In genomic region chr4:82201303-82201702, GRCh38 we compare ENCODE assay signal across 12 cellular contexts.
DNase-seq lines count a peak whose midpoint lies in the region; ATAC-seq and TF ChIP-seq lines count a peak whose summit lies in the region.
"Had no signal": no experiment of that assay in that cellular context is flagged by ENCODE, and none has a peak within 500 bp of the region (broad histone marks: within the 10 kb centered on the region; RNA-seq: fewer than 3 reads in every experiment).

No MANE protein-coding gene starts in this region.

- H3K4me1 Mint-ChIP-seq in activated CD4-positive, alpha-beta T cell treated with anti-CD3 and anti-CD28 coated beads, Interleukin-2, amount 10 ng/mL, durations not matched to agents 7 days and 5 days: peaks cover 3% of the 10 kb centered on the region
- peaks cover 0 to 10% (median 3%) of the 10 kb centered on the region in 4 donors for H3K4me1 Mint-ChIP-seq in CD4-positive, alpha-beta memory T cell

- no peak overlapping the region for H3K27ac ChIP-seq in CD4-positive, alpha-beta memory T cell (ENCODE audit: low read depth, low read length)
- H3K27ac ChIP-seq in gastroesophageal sphincter: no peak overlapping the region
- H3K27ac ChIP-seq: upper lobe of left lung had no signal

- H3K27me3 ChIP-seq in CD4-positive, alpha-beta memory T cell (ENCODE audit: insufficient read depth, low read length): no peaks in the 10 kb centered on the region
- H3K27me3 ChIP-seq in gastroesophageal sphincter: no peaks in the 10 kb centered on the region
- H3K27me3 ChIP-seq: MG63, upper lobe of left lung had no signal

- no peaks in the 10 kb centered on the region for H3K36me3 Mint-ChIP-seq in activated CD4-positive, alpha-beta T cell treated with anti-CD3 and anti-CD28 coated beads, Interleukin-2, amount 10 ng/mL, durations not matched to agents 7 days and 5 days (ENCODE audit: low read depth)
- no peaks in the 10 kb centered on the region for H3K36me3 Mint-ChIP-seq in CD4-positive, alpha-beta memory T cell
- H3K36me3 Mint-ChIP-seq: activated naive CD4-positive, alpha-beta T cell treated with anti-CD3 and anti-CD28 coated beads, Interleukin-2, amount 50 U/mL, for 72 hours; mesothelial cell of epicardium had no signal

- intact Hi-C loops in cardiac septum (cut with DNase I): loop anchor here (5.0 to 10.0 kb wide), 3 partner anchors 357 to 794 kb away; no protein-coding TSS in a partner anchor
- intact Hi-C loops in CD4-positive, alpha-beta memory T cell (cut with micrococcal nuclease): loop anchor here (5.0 to 10.0 kb wide), 2 partner anchors 66 to 287 kb away; no protein-coding TSS in a partner anchor

- 75 to 100% methylated on average over 1 of the region's 1 CpG for WGBS in gastroesophageal sphincter (ENCODE audit: low coverage in 1 of 2), 2 donors

- no peaks in the 10 kb centered on the region for H3K9me3 ChIP-seq in CD4-positive, alpha-beta memory T cell (ENCODE audit: control insufficient read depth in 1 of 2, low read length in 2 of 2)
- H3K9me3 ChIP-seq in gastroesophageal sphincter: no peaks in the 10 kb centered on the region
- H3K9me3 ChIP-seq: MG63, upper lobe of left lung had no signal

- CTCF ChIA-PET in activated CD4-positive, alpha-beta T cell treated with anti-CD3 and anti-CD28 coated beads, Interleukin-2, amount 10 ng/mL, durations not matched to agents 7 days and 5 days (lab: Charles Lee): interaction anchor here (0.6 kb wide), 1 partner anchor 10 kb away, joined by 3 read pairs; no protein-coding TSS in a partner anchor
- CTCF ChIA-PET in CD4-positive, alpha-beta memory T cell (lab: Charles Lee; ENCODE audit: partially characterized antibody): interaction anchor here (0.8 to 2.2 kb wide), 17 partner anchors 9 to 795 kb away, joined by 3 to 40 read pairs (median 4); no protein-coding TSS in a partner anchor

- no peaks in the 10 kb centered on the region for H3K36me3 ChIP-seq in CD4-positive, alpha-beta memory T cell (ENCODE audit: insufficient read depth, low read length)
- no peaks in the 10 kb centered on the region for H3K36me3 ChIP-seq in gastroesophageal sphincter
- H3K36me3 ChIP-seq: MG63, upper lobe of left lung had no signal

- no peak for TF ChIP-seq CTCF in fibroblast of pulmonary artery (IDR thresholded peaks at IDR 0.05; ENCODE audit: low read length, missing control alignments)
- no peak for TF ChIP-seq CTCF in gastroesophageal sphincter (IDR thresholded peaks at IDR 0.05)

- TF ChIP-seq POLR2A in gastroesophageal sphincter (IDR thresholded peaks at IDR 0.05): no peak

- no peaks in the 10 kb centered on the region for H3K4me1 ChIP-seq in CD4-positive, alpha-beta memory T cell (ENCODE audit: insufficient read depth, low read length)
- H3K4me1 ChIP-seq in gastroesophageal sphincter: no peaks in the 10 kb centered on the region
- H3K4me1 ChIP-seq: upper lobe of left lung had no signal

- no peak for ATAC-seq in gastroesophageal sphincter

- H3K4me3 ChIP-seq in fibroblast of pulmonary artery (replicated peaks; ENCODE audit: low read depth, low read length): no peak overlapping the region
- no peak overlapping the region for H3K4me3 ChIP-seq in CD4-positive, alpha-beta memory T cell (ENCODE audit: low read length in 2 of 2)
- H3K4me3 ChIP-seq in gastroesophageal sphincter: no peak overlapping the region
- H3K4me3 ChIP-seq: MG63, upper lobe of left lung had no signal

- H3K27ac Mint-ChIP-seq in activated CD4-positive, alpha-beta T cell treated with anti-CD3 and anti-CD28 coated beads, Interleukin-2, amount 10 ng/mL, durations not matched to agents 7 days and 5 days: peak overlapping the region; percentile 52
- H3K27ac Mint-ChIP-seq in CD4-positive, alpha-beta memory T cell: no peak overlapping the region
- H3K27ac Mint-ChIP-seq: activated naive CD4-positive, alpha-beta T cell treated with anti-CD3 and anti-CD28 coated beads, Interleukin-2, amount 50 U/mL, for 72 hours; mesothelial cell of epicardium had no signal

- no peaks in the 10 kb centered on the region for H3K9me3 Mint-ChIP-seq in activated CD4-positive, alpha-beta T cell treated with anti-CD3 and anti-CD28 coated beads, Interleukin-2, amount 10 ng/mL, durations not matched to agents 7 days and 5 days
- H3K9me3 Mint-ChIP-seq in CD4-positive, alpha-beta memory T cell: no peaks in the 10 kb centered on the region
- H3K9me3 Mint-ChIP-seq: activated naive CD4-positive, alpha-beta T cell treated with anti-CD3 and anti-CD28 coated beads, Interleukin-2, amount 50 U/mL, for 72 hours had no signal

- no peak for TF ChIP-seq EP300 in gastroesophageal sphincter (IDR thresholded peaks at IDR 0.05)

- H3K27me3 Mint-ChIP-seq in activated CD4-positive, alpha-beta T cell treated with anti-CD3 and anti-CD28 coated beads, Interleukin-2, amount 10 ng/mL, durations not matched to agents 7 days and 5 days: peaks cover 14% of the 10 kb centered on the region
- H3K27me3 Mint-ChIP-seq in CD4-positive, alpha-beta memory T cell: peaks cover 5 to 6% of the 10 kb centered on the region in 2 donors

- POLR2A ChIA-PET in activated CD4-positive, alpha-beta T cell treated with anti-CD3 and anti-CD28 coated beads, Interleukin-2, amount 10 ng/mL, durations not matched to agents 7 days and 5 days (lab: Charles Lee): no interaction called here
- POLR2A ChIA-PET in CD4-positive, alpha-beta memory T cell (lab: Charles Lee; ENCODE audit: partially characterized antibody): interaction anchor here (0.7 kb wide), 1 partner anchor 64 kb away, joined by 3 read pairs; no protein-coding TSS in a partner anchor

- no peak for DNase-seq in activated CD4-positive, alpha-beta T cell treated with anti-CD3 and anti-CD28 coated beads, Interleukin-2, amount 10 ng/mL, durations not matched to agents 7 days and 5 days
- no peak for DNase-seq in activated CD4-positive, alpha-beta T cell treated with anti-CD3 and anti-CD28 coated beads, Interleukin-2, amount 50 U/mL, for 1 hour
- DNase-seq in NCI-H69 (lab: John Stamatoyannopoulos, UW): peak; percentile 63
- DNase-seq in fibroblast of pulmonary artery (ENCODE audit: low read depth): peak; percentile 1
- DNase-seq in GM03348 (ENCODE audit: low spot score): no peak
- DNase-seq in cardiac septum (ENCODE audit: low spot score): no peak
- no peak for DNase-seq in CD4-positive, alpha-beta memory T cell

- H3K4me3 Mint-ChIP-seq in activated CD4-positive, alpha-beta T cell treated with anti-CD3 and anti-CD28 coated beads, Interleukin-2, amount 10 ng/mL, durations not matched to agents 7 days and 5 days: no peak overlapping the region
- H3K4me3 Mint-ChIP-seq in CD4-positive, alpha-beta memory T cell: no peak overlapping the region
- H3K4me3 Mint-ChIP-seq: mesothelial cell of epicardium had no signal

Comparison
In these comparisons a context has a peak if more than half of its experiments do, and no peak if none do; other contexts are left out.
1. DNase-seq: peak in NCI-H69 (single experiment) and fibroblast of pulmonary artery (single experiment); none in activated CD4-positive, alpha-beta T cell treated with anti-CD3 and anti-CD28 coated beads, Interleukin-2, amount 10 ng/mL, durations not matched to agents 7 days and 5 days (single experiment), activated CD4-positive, alpha-beta T cell treated with anti-CD3 and anti-CD28 coated beads, Interleukin-2, amount 50 U/mL, for 1 hour (single experiment), GM03348 (single experiment), cardiac septum (single experiment) and CD4-positive, alpha-beta memory T cell (0 of 5).